8 cellular contexts compared by ENCODE assay signal in genomic region chr6:142945446-142946180, GRCh38. TPM values are rescaled to one million over a fixed set of nuclear protein-coding genes. Genes with fewer than 3 reads are reported as not detected.
DNase-seq lines count a peak whose midpoint lies in the region; ATAC-seq and TF ChIP-seq lines count a peak whose summit lies in the region.

No MANE protein-coding gene starts in this region.

- H3K9ac ChIP-seq in fibroblast of lung (ENCODE audit: insufficient read depth, low read length), result peak overlapping the region; percentile 100

- H3K27me3 ChIP-seq in H7 (ENCODE audit: control insufficient read depth, insufficient read depth, low read length) (no peaks in the 10 kb centered on the region), fibroblast of lung (ENCODE audit: control insufficient read depth, insufficient read depth, low read length) (no peaks in the 10 kb centered on the region), stomach (no peaks in the 10 kb centered on the region)

- peaks cover 9% of the 10 kb centered on the region for H3K36me3 Mint-ChIP-seq in natural killer cell treated with Interleukin-12 subunit alpha and Interleukin-12 subunit beta and Interleukin-15 and Interleukin-18, amount 100 ng/mL, for 72 hours

- H3K9me3 ChIP-seq in fibroblast of lung (ENCODE audit: control insufficient read depth, insufficient read depth, low read depth, low read length) (no peaks in the 10 kb centered on the region), stomach (no peaks in the 10 kb centered on the region)

- no peak for TF ChIP-seq EP300 in stomach (IDR thresholded peaks at IDR 0.05)

- H2AFZ ChIP-seq in fibroblast of lung (ENCODE audit: low read length), result peak overlapping the region; percentile 60

- H3K9me3 Mint-ChIP-seq in natural killer cell treated with Interleukin-12 subunit alpha and Interleukin-12 subunit beta and Interleukin-15 and Interleukin-18, amount 100 ng/mL, for 72 hours, result no peaks in the 10 kb centered on the region

- peak overlapping the region; percentile 98 to 100 for H3K27ac Mint-ChIP-seq in natural killer cell treated with Interleukin-12 subunit alpha and Interleukin-12 subunit beta and Interleukin-15 and Interleukin-18, amount 100 ng/mL, for 72 hours

- no peaks in the 10 kb centered on the region for H3K27me3 Mint-ChIP-seq in natural killer cell treated with Interleukin-12 subunit alpha and Interleukin-12 subunit beta and Interleukin-15 and Interleukin-18, amount 100 ng/mL, for 72 hours

- no peaks in the 10 kb centered on the region for H4K20me1 ChIP-seq in fibroblast of lung (ENCODE audit: control insufficient read depth, extremely low read depth, insufficient read depth, low read length)

- peak overlapping the region; percentile 99 for H3K27ac ChIP-seq in fibroblast of lung (ENCODE audit: insufficient read depth, low read length)
- peak overlapping the region; percentile 97 to 100 (median 99) for H3K27ac ChIP-seq in stomach

- DNase-seq in EH (ENCODE audit: low read depth), result peak; percentile 41
- peak; percentile 81 for DNase-seq in H7
- peak; percentile 44 to 86 for DNase-seq in NCI-H526 (lab: John Stamatoyannopoulos, UW)
- DNase-seq in activated T-helper 1 cell treated with Interleukin-2 at 50 U/mL for 16 hours (ENCODE audit: low read depth), result peak; percentile 35
- DNase-seq in fibroblast of lung (ENCODE audit: low read depth in 2 of 2), result no peak
- DNase-seq in natural killer cell treated with Interleukin-12 subunit alpha and Interleukin-12 subunit beta and Interleukin-15 and Interleukin-18, amount 100 ng/mL, for 72 hours (ENCODE audit: low spot score), result peak; percentile 74
- peak; percentile 49 for DNase-seq in stomach
- no peak for DNase-seq in A172 (ENCODE audit: low spot score)

- H3K4me2 ChIP-seq in fibroblast of lung (ENCODE audit: extremely low read depth, insufficient read depth, low read length), result peak overlapping the region; percentile 58

- H3K36me3 ChIP-seq in H7 (replicated peaks; ENCODE audit: control insufficient read depth, insufficient read depth, low read length) (no peaks in the 10 kb centered on the region), fibroblast of lung (ENCODE audit: control insufficient read depth, insufficient read depth, low read length) (no peaks in the 10 kb centered on the region), stomach (no peaks in the 10 kb centered on the region)

- H3K4me1 ChIP-seq in fibroblast of lung (ENCODE audit: control insufficient read depth, extremely low read depth, insufficient read depth, low read length) (peaks cover 7% of the 10 kb centered on the region), stomach (peaks cover 15 to 43% (median 20%) of the 10 kb centered on the region in 4 donors)

- ATAC-seq in natural killer cell treated with Interleukin-12 subunit alpha and Interleukin-12 subunit beta and Interleukin-15 and Interleukin-18, amount 100 ng/mL, for 72 hours, result peak; percentile 5 to 10

- peak overlapping the region; percentile 94 for H3K4me3 ChIP-seq in H7 (ENCODE audit: insufficient read depth, low read depth, low read length)
- peak overlapping the region; percentile 84 to 95 (median 90) for H3K4me3 ChIP-seq in fibroblast of lung (replicated peaks in 1 of 4; ENCODE audit: control extremely low read depth in 1 of 4, insufficient read depth in 1 of 4, low read depth in 3 of 4, low read length in 4 of 4)
- H3K4me3 ChIP-seq in stomach, result peak overlapping the region; percentile 61 to 94 (median 81)

- no peak for TF ChIP-seq CTCF in fibroblast of lung (conservative IDR thresholded peaks at IDR 0.05 in 1 of 2, IDR thresholded peaks at IDR 0.05 in 1 of 2; ENCODE audit: low read depth in 1 of 2, low read length in 2 of 2)
- TF ChIP-seq CTCF in stomach (IDR thresholded peaks at IDR 0.05), result no peak

- H3K4me3 Mint-ChIP-seq in natural killer cell treated with Interleukin-12 subunit alpha and Interleukin-12 subunit beta and Interleukin-15 and Interleukin-18, amount 100 ng/mL, for 72 hours, result peak overlapping the region; percentile 95

- intact Hi-C loops in stomach (cut with DNase I; ENCODE audit: low total_unique reads), result no loop called here

- H3K4me1 Mint-ChIP-seq in natural killer cell treated with Interleukin-12 subunit alpha and Interleukin-12 subunit beta and Interleukin-15 and Interleukin-18, amount 100 ng/mL, for 72 hours (ENCODE audit: low read depth in 2 of 2), result peaks cover 41 to 54% of the 10 kb centered on the region in 2 donors

- H3K79me2 ChIP-seq in fibroblast of lung (ENCODE audit: control insufficient read depth, insufficient read depth, low read length), result peaks cover 45% of the 10 kb centered on the region

- 0 to 2% (median 0%) methylated on average over 19 to 75 of the region's 75 CpGs for WGBS in stomach, 5 donors

- TF ChIP-seq POLR2A in stomach (IDR thresholded peaks at IDR 0.05), result no peak

RNA-seq across cellular contexts. Expression of gene HIVEP2, which starts 0.6 kb away (rescaled TPM):
- total RNA-seq in H7 (2014; rRNA removed; shearing (Covaris generic)), result 4.1 and 6.5 TPM in 2 replicates
- 14.4 and 15.9 TPM in 2 replicates for total RNA-seq in fibroblast of lung
- polyA plus RNA-seq in fibroblast of lung, result 5.0 and 7.1 TPM in 2 replicates
- 5.7 and 7.7 TPM in 2 replicates for polyA plus RNA-seq in fibroblast of lung (2012)
- polyA minus RNA-seq in fibroblast of lung (ENCODE audit: low replicate concordance), result 12.5 and 15.3 TPM in 2 replicates
- 10 to 100 TPM; 45.7 to 58.1 TPM for total RNA-seq in natural killer cell treated with Interleukin-12 subunit alpha and Interleukin-12 subunit beta and Interleukin-15 and Interleukin-18, amount 100 ng/mL, for 72 hours
- 10 to 100 TPM in 2 of 5 donors, 1 to 10 TPM in 2, under 1 TPM in 1; 0.58 to 14.3 (median 9.1) TPM for total RNA-seq in stomach
- polyA plus RNA-seq in stomach, result 1 to 10 TPM; 2.2 to 3.2 (median 2.9) TPM
- total RNA-seq in A172 (2014; rRNA removed; shearing (Covaris generic)), result 3.4 and 5.6 TPM in 2 replicates

Comparison
In these comparisons a context has a peak if more than half of its experiments do, and no peak if none do; other contexts are left out.
1. DNase-seq: peak in EH (single experiment), H7 (single experiment), NCI-H526 (2 of 2), activated T-helper 1 cell treated with Interleukin-2 at 50 U/mL for 16 hours (single experiment), natural killer cell treated with Interleukin-12 subunit alpha and Interleukin-12 subunit beta and Interleukin-15 and Interleukin-18, amount 100 ng/mL, for 72 hours (single experiment) and stomach (single experiment); none in fibroblast of lung (0 of 2) and A172 (single experiment).
2. Peak in every context shown above with its lines, with median percentiles within 50 percentile points of each other: H3K4me3 ChIP-seq.